Comparison of ENCODE assay signal across 1 cellular context in the genomic region with DNA sequence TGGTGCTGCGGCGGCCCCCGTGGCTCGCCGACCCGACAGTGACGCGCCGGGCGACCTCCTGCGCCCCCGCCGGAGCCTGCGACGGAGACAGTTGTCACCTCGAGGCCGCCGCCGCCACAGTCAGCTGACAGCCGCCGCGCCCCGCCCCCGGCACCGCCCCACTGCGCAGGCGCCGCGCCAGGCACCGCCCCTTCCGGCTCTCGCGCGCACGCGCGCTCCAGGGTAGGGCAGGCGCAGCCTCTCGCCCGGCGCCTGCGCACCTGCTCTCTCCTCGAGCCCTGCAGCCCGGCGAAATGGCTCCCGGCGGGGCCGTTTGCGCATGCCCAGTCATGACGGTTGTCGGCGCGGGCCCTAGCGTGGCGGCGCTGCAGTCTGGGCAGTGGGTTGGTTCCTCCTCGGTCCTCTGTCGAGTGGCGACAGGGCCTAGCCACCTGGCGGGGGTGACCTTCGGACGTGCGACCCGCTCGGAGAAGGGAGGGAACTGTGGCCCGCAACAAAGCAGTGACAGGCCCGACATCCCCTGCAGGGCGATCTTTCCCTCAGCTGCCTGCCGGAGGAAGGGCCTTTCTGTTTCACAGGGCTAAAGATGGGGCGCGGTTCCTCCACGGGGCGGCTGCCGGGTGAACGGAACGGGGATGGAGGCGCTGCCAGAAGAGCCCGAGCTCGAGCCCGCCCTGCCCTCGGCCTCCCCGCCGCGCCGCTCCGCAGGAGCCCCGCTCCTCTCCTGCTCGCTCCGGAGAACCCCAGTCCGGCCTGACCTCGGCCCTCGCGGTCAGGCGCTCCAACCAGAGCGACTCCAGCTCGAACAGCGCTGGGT.
A peak's percentile ranks its signal among the peaks of the same experiment; 100 is the strongest.
TF ChIP-seq lines count a peak whose summit lies in the region.

A gene (minus strand): TSS at position 135 of the 817 bp plus-strand sequence. CDS start 134 bp downstream, at position 1.

TF ChIP-seq in HepG2, 621 proteins besides CTCF, POLR2A, EP300 and RAD21 (continued from another document and continues in another):
- TF ChIP-seq, protein P1, sequence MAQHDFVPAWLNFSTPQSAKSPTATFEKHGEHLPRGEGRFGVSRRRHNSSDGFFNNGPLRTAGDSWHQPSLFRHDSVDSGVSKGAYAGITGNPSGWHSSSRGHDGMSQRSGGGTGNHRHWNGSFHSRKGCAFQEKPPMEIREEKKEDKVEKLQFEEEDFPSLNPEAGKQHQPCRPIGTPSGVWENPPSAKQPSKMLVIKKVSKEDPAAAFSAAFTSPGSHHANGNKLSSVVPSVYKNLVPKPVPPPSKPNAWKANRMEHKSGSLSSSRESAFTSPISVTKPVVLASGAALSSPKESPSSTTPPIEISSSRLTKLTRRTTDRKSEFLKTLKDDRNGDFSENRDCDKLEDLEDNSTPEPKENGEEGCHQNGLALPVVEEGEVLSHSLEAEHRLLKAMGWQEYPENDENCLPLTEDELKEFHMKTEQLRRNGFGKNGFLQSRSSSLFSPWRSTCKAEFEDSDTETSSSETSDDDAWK (CRISPR knock-in tag; IDR thresholded peaks at IDR 0.05) = no peak
- TF ChIP-seq ARNT2 (CRISPR knock-in tag; IDR thresholded peaks at IDR 0.05; ENCODE audit: low read depth) (peak; percentile 79; the same call in 1 of the 2 replicates), KDM3A (CRISPR knock-in tag; IDR thresholded peaks at IDR 0.05; ENCODE audit: low read depth) (no peak), ZMYM3 (CRISPR knock-in tag; IDR thresholded peaks at IDR 0.05) (no peak; the same call in 1 of the 2 replicates), RFXAP (CRISPR knock-in tag; IDR thresholded peaks at IDR 0.05; ENCODE audit: borderline replicate concordance) (no peak), DNMT1 (CRISPR knock-in tag; IDR thresholded peaks at IDR 0.05) (peak; percentile 67; the same call in 1 of the 2 replicates), ATM (IDR thresholded peaks at IDR 0.05; ENCODE audit: borderline replicate concordance) (no peak), ZNF577 (CRISPR knock-in tag; IDR thresholded peaks at IDR 0.05; ENCODE audit: borderline replicate concordance, low read depth) (0 out of 2 replicates have a peak, but pooled peaks have one; percentile 76), SP2 (CRISPR knock-in tag; IDR thresholded peaks at IDR 0.05) (no peak), JDP2 (CRISPR knock-in tag; IDR thresholded peaks at IDR 0.05; ENCODE audit: borderline replicate concordance) (no peak), ZNF674 (CRISPR knock-in tag; IDR thresholded peaks at IDR 0.05; ENCODE audit: low read depth) (no peak), ARNTL (CRISPR knock-in tag; IDR thresholded peaks at IDR 0.05) (peak; percentile 63; the same call in 1 of the 2 replicates), ZNF703 (CRISPR knock-in tag; IDR thresholded peaks at IDR 0.05; ENCODE audit: borderline replicate concordance) (no peak), MAZ (IDR thresholded peaks at IDR 0.05; ENCODE audit: borderline replicate concordance, low read depth, low read length) (no peak), MAZ (CRISPR knock-in tag; IDR thresholded peaks at IDR 0.05; ENCODE audit: low read depth) (peak; percentile 91), WIZ (CRISPR knock-in tag; IDR thresholded peaks at IDR 0.05) (peak; percentile 72; the same call in 1 of the 2 replicates), RBM39 (IDR thresholded peaks at IDR 0.05; ENCODE audit: low read depth, low read length, poor library complexity, severe bottlenecking) (no peak), ZFP90 (CRISPR knock-in tag; IDR thresholded peaks at IDR 0.05; ENCODE audit: borderline replicate concordance) (peak; percentile 89; the same call in 1 of the 2 replicates), CCDC6 (CRISPR knock-in tag; IDR thresholded peaks at IDR 0.05) (peak; percentile 88), SUZ12 (IDR thresholded peaks at IDR 0.05; ENCODE audit: low read depth, low read length) (no peak), ZNF30 (CRISPR knock-in tag; IDR thresholded peaks at IDR 0.05) (peak; percentile 97), ZSCAN22 (CRISPR knock-in tag; IDR thresholded peaks at IDR 0.05) (0 out of 2 replicates have a peak, but pooled peaks have one; percentile 46), ZNF256 (CRISPR knock-in tag; conservative IDR thresholded peaks at IDR 0.05) (0 out of 2 replicates have a peak, but pooled peaks have one; percentile 48)
- TF ChIP-seq, protein P2, sequence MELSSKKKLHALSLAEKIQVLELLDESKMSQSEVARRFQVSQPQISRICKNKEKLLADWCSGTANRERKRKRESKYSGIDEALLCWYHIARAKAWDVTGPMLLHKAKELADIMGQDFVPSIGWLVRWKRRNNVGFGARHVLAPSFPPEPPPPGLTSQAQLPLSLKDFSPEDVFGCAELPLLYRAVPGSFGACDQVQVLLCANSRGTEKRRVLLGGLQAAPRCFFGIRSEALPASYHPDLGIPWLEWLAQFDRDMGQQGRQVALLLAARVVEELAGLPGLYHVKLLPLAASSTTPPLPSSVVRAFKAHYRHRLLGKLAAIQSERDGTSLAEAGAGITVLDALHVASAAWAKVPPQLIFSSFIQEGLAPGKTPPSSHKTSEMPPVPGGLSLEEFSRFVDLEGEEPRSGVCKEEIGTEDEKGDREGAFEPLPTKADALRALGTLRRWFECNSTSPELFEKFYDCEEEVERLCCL (CRISPR knock-in tag; IDR thresholded peaks at IDR 0.05; ENCODE audit: borderline replicate concordance) = peak; percentile 80; the same call in 1 of the 2 replicates
- TF ChIP-seq, protein P3, sequence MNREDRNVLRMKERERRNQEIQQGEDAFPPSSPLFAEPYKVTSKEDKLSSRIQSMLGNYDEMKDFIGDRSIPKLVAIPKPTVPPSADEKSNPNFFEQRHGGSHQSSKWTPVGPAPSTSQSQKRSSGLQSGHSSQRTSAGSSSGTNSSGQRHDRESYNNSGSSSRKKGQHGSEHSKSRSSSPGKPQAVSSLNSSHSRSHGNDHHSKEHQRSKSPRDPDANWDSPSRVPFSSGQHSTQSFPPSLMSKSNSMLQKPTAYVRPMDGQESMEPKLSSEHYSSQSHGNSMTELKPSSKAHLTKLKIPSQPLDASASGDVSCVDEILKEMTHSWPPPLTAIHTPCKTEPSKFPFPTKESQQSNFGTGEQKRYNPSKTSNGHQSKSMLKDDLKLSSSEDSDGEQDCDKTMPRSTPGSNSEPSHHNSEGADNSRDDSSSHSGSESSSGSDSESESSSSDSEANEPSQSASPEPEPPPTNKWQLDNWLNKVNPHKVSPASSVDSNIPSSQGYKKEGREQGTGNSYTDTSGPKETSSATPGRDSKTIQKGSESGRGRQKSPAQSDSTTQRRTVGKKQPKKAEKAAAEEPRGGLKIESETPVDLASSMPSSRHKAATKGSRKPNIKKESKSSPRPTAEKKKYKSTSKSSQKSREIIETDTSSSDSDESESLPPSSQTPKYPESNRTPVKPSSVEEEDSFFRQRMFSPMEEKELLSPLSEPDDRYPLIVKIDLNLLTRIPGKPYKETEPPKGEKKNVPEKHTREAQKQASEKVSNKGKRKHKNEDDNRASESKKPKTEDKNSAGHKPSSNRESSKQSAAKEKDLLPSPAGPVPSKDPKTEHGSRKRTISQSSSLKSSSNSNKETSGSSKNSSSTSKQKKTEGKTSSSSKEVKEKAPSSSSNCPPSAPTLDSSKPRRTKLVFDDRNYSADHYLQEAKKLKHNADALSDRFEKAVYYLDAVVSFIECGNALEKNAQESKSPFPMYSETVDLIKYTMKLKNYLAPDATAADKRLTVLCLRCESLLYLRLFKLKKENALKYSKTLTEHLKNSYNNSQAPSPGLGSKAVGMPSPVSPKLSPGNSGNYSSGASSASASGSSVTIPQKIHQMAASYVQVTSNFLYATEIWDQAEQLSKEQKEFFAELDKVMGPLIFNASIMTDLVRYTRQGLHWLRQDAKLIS (CRISPR knock-in tag; IDR thresholded peaks at IDR 0.05) = no peak
- TF ChIP-seq, protein P4, sequence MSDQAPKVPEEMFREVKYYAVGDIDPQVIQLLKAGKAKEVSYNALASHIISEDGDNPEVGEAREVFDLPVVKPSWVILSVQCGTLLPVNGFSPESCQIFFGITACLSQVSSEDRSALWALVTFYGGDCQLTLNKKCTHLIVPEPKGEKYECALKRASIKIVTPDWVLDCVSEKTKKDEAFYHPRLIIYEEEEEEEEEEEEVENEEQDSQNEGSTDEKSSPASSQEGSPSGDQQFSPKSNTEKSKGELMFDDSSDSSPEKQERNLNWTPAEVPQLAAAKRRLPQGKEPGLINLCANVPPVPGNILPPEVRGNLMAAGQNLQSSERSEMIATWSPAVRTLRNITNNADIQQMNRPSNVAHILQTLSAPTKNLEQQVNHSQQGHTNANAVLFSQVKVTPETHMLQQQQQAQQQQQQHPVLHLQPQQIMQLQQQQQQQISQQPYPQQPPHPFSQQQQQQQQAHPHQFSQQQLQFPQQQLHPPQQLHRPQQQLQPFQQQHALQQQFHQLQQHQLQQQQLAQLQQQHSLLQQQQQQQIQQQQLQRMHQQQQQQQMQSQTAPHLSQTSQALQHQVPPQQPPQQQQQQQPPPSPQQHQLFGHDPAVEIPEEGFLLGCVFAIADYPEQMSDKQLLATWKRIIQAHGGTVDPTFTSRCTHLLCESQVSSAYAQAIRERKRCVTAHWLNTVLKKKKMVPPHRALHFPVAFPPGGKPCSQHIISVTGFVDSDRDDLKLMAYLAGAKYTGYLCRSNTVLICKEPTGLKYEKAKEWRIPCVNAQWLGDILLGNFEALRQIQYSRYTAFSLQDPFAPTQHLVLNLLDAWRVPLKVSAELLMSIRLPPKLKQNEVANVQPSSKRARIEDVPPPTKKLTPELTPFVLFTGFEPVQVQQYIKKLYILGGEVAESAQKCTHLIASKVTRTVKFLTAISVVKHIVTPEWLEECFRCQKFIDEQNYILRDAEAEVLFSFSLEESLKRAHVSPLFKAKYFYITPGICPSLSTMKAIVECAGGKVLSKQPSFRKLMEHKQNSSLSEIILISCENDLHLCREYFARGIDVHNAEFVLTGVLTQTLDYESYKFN (CRISPR knock-in tag; conservative IDR thresholded peaks at IDR 0.05) = peak; percentile 38
- TF ChIP-seq, protein P5, sequence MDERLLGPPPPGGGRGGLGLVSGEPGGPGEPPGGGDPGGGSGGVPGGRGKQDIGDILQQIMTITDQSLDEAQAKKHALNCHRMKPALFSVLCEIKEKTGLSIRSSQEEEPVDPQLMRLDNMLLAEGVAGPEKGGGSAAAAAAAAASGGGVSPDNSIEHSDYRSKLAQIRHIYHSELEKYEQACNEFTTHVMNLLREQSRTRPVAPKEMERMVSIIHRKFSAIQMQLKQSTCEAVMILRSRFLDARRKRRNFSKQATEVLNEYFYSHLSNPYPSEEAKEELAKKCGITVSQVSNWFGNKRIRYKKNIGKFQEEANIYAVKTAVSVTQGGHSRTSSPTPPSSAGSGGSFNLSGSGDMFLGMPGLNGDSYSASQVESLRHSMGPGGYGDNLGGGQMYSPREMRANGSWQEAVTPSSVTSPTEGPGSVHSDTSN (CRISPR knock-in tag; IDR thresholded peaks at IDR 0.05) = no peak
- TF ChIP-seq, protein P6, sequence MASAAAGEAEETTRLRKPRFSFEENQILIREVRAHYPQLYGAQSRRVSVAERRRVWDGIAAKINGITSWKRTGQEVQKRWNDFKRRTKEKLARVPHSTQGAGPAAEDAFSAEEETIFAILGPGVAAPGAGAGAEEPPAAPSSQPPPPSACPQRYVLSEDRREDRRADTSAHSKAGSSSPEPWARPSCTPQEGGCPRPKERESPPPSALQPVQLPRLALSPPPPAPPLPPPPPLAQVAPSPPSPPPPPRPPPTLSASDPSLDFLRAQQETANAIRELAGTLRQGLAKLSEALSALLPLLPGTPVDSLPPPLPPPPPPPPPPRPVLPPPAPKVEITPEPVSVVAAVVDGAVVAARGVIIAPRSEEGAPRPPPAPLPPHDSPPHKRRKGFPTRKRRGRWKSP (CRISPR knock-in tag; IDR thresholded peaks at IDR 0.05) = 0 out of 2 replicates have a peak, but pooled peaks have one; percentile 61
- TF ChIP-seq, protein P7, sequence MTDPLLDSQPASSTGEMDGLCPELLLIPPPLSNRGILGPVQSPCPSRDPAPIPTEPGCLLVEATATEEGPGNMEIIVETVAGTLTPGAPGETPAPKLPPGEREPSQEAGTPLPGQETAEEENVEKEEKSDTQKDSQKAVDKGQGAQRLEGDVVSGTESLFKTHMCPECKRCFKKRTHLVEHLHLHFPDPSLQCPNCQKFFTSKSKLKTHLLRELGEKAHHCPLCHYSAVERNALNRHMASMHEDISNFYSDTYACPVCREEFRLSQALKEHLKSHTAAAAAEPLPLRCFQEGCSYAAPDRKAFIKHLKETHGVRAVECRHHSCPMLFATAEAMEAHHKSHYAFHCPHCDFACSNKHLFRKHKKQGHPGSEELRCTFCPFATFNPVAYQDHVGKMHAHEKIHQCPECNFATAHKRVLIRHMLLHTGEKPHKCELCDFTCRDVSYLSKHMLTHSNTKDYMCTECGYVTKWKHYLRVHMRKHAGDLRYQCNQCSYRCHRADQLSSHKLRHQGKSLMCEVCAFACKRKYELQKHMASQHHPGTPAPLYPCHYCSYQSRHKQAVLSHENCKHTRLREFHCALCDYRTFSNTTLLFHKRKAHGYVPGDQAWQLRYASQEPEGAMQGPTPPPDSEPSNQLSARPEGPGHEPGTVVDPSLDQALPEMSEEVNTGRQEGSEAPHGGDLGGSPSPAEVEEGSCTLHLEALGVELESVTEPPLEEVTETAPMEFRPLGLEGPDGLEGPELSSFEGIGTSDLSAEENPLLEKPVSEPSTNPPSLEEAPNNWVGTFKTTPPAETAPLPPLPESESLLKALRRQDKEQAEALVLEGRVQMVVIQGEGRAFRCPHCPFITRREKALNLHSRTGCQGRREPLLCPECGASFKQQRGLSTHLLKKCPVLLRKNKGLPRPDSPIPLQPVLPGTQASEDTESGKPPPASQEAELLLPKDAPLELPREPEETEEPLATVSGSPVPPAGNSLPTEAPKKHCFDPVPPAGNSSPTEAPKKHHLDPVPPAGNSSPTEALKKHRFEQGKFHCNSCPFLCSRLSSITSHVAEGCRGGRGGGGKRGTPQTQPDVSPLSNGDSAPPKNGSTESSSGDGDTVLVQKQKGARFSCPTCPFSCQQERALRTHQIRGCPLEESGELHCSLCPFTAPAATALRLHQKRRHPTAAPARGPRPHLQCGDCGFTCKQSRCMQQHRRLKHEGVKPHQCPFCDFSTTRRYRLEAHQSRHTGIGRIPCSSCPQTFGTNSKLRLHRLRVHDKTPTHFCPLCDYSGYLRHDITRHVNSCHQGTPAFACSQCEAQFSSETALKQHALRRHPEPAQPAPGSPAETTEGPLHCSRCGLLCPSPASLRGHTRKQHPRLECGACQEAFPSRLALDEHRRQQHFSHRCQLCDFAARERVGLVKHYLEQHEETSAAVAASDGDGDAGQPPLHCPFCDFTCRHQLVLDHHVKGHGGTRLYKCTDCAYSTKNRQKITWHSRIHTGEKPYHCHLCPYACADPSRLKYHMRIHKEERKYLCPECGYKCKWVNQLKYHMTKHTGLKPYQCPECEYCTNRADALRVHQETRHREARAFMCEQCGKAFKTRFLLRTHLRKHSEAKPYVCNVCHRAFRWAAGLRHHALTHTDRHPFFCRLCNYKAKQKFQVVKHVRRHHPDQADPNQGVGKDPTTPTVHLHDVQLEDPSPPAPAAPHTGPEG (CRISPR knock-in tag; IDR thresholded peaks at IDR 0.05) = peak; percentile 42; the same call in 1 of the 2 replicates
- TF ChIP-seq, protein P8, sequence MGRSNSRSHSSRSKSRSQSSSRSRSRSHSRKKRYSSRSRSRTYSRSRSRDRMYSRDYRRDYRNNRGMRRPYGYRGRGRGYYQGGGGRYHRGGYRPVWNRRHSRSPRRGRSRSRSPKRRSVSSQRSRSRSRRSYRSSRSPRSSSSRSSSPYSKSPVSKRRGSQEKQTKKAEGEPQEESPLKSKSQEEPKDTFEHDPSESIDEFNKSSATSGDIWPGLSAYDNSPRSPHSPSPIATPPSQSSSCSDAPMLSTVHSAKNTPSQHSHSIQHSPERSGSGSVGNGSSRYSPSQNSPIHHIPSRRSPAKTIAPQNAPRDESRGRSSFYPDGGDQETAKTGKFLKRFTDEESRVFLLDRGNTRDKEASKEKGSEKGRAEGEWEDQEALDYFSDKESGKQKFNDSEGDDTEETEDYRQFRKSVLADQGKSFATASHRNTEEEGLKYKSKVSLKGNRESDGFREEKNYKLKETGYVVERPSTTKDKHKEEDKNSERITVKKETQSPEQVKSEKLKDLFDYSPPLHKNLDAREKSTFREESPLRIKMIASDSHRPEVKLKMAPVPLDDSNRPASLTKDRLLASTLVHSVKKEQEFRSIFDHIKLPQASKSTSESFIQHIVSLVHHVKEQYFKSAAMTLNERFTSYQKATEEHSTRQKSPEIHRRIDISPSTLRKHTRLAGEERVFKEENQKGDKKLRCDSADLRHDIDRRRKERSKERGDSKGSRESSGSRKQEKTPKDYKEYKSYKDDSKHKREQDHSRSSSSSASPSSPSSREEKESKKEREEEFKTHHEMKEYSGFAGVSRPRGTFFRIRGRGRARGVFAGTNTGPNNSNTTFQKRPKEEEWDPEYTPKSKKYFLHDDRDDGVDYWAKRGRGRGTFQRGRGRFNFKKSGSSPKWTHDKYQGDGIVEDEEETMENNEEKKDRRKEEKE (IDR thresholded peaks at IDR 0.05) = no peak
